Comparison of ENCODE assay signal across 8 cellular contexts in the genomic region with DNA sequence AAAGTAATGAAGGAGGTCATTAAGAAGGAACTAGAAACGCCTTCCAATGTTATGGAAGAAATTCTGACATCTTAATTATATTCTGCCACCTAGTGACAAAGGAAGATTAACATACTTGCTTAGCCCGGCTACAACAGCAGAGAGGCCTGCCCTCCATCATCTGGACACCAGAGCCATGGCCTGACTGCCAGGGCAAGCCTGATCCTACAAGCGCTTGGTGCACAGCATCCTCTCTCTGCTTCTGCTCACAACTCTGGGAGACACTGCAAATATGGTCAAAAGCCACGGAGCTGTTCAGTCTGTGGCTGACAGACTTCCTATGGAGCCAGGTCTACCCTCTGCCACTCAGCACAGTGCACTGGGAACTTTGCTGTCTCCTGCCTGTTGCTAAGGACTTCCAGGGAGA.
DNase-seq lines count a peak whose midpoint lies in the region; ATAC-seq and TF ChIP-seq lines count a peak whose summit lies in the region.

No MANE protein-coding gene starts in this region.

- H3K27me3 Mint-ChIP-seq in activated B cell treated with CpG ODN at 0.5 μM for 24 hours: no peaks in the 10 kb centered on the region
- peaks cover 4% of the 10 kb centered on the region for H3K27me3 Mint-ChIP-seq in nephron progenitor cell (ENCODE audit: low read depth, poor library complexity)

- H3K9me3 Mint-ChIP-seq in activated B cell treated with CpG ODN at 0.5 μM for 24 hours (no peaks in the 10 kb centered on the region), nephron progenitor cell (no peaks in the 10 kb centered on the region)

- intact Hi-C loops in activated B cell treated with CpG ODN at 0.5 μM for 24 hours (cut with micrococcal nuclease): loop anchor here (1.0 kb wide), 3 partner anchors 231 to 377 kb away; no protein-coding TSS in a partner anchor

- H3K36me3 Mint-ChIP-seq in activated B cell treated with CpG ODN at 0.5 μM for 24 hours (ENCODE audit: low read depth) (no peaks in the 10 kb centered on the region), nephron progenitor cell (ENCODE audit: low read depth) (no peaks in the 10 kb centered on the region)

- CTCF ChIA-PET in activated B cell treated with CpG ODN at 0.5 μM for 24 hours (lab: Charles Lee): interaction anchor here (1.4 to 6.2 kb wide), 2 partner anchors 295 to 377 kb away, joined by 4 to 53 read pairs; no protein-coding TSS in a partner anchor

- TF ChIP-seq CTCF in AG09309 (IDR thresholded peaks at IDR 0.05; ENCODE audit: control insufficient read depth, insufficient read depth, low read depth, low read length, missing control alignments) (peak; percentile 51), GM10266 (IDR thresholded peaks at IDR 0.05; ENCODE audit: control insufficient read depth, insufficient read depth, low read depth, missing control alignments) (peak; percentile 49), activated B cell treated with CpG ODN at 0.5 μM for 24 hours (IDR thresholded peaks at IDR 0.05) (no peak), fibroblast of the aortic adventitia (IDR thresholded peaks at IDR 0.05; ENCODE audit: insufficient read depth, low read length) (peak; percentile 42), nephron progenitor cell (IDR thresholded peaks at IDR 0.05) (peak; percentile 33)

- H3K4me1 Mint-ChIP-seq in activated B cell treated with CpG ODN at 0.5 μM for 24 hours (no peaks in the 10 kb centered on the region), nephron progenitor cell (peaks cover 20% of the 10 kb centered on the region)

- no peak overlapping the region for H3K27ac Mint-ChIP-seq in activated B cell treated with CpG ODN at 0.5 μM for 24 hours
- no peak overlapping the region for H3K27ac Mint-ChIP-seq in nephron progenitor cell

- POLR2A ChIA-PET in activated B cell treated with CpG ODN at 0.5 μM for 24 hours (lab: Charles Lee): no interaction called here

- DNase-seq in AG09309 (ENCODE audit: low read depth) (peak; percentile 55), GM10266 (ENCODE audit: extremely low spot score) (peak; percentile 49), NCI-H1694 (lab: John Stamatoyannopoulos, UW) (peak; percentile 13), activated B cell treated with CpG ODN at 0.5 μM for 24 hours (no peak), fibroblast of the aortic adventitia (ENCODE audit: low read depth) (peak; percentile 88), nephron progenitor cell (peak; percentile 51)

- H3K4me3 ChIP-seq in AG09309 (ENCODE audit: control insufficient read depth, low read depth, low read length) (no peak overlapping the region), fibroblast of the aortic adventitia (ENCODE audit: low read depth, low read length) (no peak overlapping the region)

- ATAC-seq in HG02623 (IDR thresholded peaks at IDR 0.05; ENCODE audit: unreplicated experiment) (peak; percentile 60), activated B cell treated with CpG ODN at 0.5 μM for 24 hours (ENCODE audit: low read depth) (peak; percentile 50), HG02970 (IDR thresholded peaks at IDR 0.05; ENCODE audit: low FRiP score, unreplicated experiment) (no peak)

- no peak overlapping the region for H3K4me3 Mint-ChIP-seq in activated B cell treated with CpG ODN at 0.5 μM for 24 hours
- H3K4me3 Mint-ChIP-seq in nephron progenitor cell: no peak overlapping the region
